ENCODE assay signal across 14 cellular contexts in the genomic region with DNA sequence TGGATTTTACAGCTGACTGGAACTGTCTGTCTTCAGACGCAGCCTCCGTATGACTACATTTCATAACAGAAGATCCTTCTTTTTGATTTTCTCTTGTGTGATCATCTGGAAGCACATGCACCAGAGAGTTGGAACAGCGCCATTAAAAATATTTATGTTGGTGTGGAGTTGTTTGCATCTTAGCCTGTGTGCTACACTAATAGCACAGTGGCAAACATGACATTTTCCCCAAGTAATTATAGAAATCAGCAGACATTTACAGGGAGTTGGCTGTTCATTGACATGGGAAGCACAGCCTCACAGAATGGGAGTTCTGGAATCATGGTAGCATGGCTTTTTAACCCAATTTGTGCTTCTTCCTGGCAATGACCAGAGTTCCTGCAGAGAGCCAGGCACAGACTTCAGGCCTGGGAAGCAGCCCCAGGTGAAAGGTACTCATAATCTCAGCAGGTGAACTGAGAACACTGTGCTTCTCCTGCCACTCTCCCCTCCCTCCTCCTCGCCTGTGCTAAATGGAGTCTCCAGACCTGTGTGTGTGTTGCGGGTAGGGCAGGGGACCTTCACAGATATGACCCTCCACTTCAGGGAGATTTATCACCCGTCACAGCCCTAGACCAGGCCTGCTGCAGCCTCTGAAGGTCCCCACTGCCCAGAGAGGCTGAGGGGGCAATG.
A peak's percentile ranks its signal among the peaks of the same experiment; 100 is the strongest.
DNase-seq lines count a peak whose midpoint lies in the region; ATAC-seq and TF ChIP-seq lines count a peak whose summit lies in the region.
"Had no signal": no experiment of that assay in that cellular context is flagged by ENCODE, and none has a peak within 500 bp of the region (broad histone marks: within the 10 kb centered on the region; RNA-seq: fewer than 3 reads in every experiment).

No MANE protein-coding gene starts in this region.

- H3K79me2 ChIP-seq in PC-3 (ENCODE audit: low read length) (no peaks in the 10 kb centered on the region), smooth muscle cell (ENCODE audit: low read depth) (no peaks in the 10 kb centered on the region)

- no peak overlapping the region for H3K27ac Mint-ChIP-seq in HFFc6
- H3K27ac Mint-ChIP-seq: type B pancreatic cell had no signal

- BruUV-seq in PC-3 (replicated peaks; lab: Mats Ljungman, UMichigan), result no TSS peak

- no peak overlapping the region for H3K9ac ChIP-seq in PC-3 (ENCODE audit: low read length)
- peak overlapping the region in 1 of 3 donors; percentile 34 for H3K9ac ChIP-seq in skeletal muscle tissue (ENCODE audit: low read depth in 1 of 3, low read length in 3 of 3)
- H3K9ac ChIP-seq in smooth muscle cell (ENCODE audit: low read depth), result no peak overlapping the region

- no peak overlapping the region for H3K4me3 Mint-ChIP-seq in HFFc6
- H3K4me3 Mint-ChIP-seq: type B pancreatic cell had no signal

- peak; percentile 19 to 85 (median 58) for DNase-seq in NCI-H1417 (lab: John Stamatoyannopoulos, UW)
- DNase-seq in NCI-H1417 treated with DMSO at 0.1 percent for 48 hours (lab: John Stamatoyannopoulos, UW), result no peak
- peak; percentile 40 for DNase-seq in PC-3
- peak; percentile 48 for DNase-seq in fibroblast of gingiva (ENCODE audit: low read depth)
- no peak for DNase-seq in smooth muscle cell (lab: John Stamatoyannopoulos, UW; ENCODE audit: unreplicated experiment)
- DNase-seq in HFFc6, result no peak
- no peak for DNase-seq in lower lobe of right lung
- DNase-seq: activated T-cell treated with anti-CD3 and anti-CD28 coated beads for 4 hours; effector CD8-positive, alpha-beta T cell; heart right ventricle; NCI-H1694 had no signal

- intact Hi-C loops in PC-3 (cut with micrococcal nuclease), result no loop called here
- intact Hi-C loops in lower lobe of right lung (cut with DNase I), result no loop called here

- H3K4me1 ChIP-seq in PC-3 (ENCODE audit: insufficient read depth, low read length), result no peaks in the 10 kb centered on the region
- H3K4me1 ChIP-seq in skeletal muscle tissue (ENCODE audit: control insufficient read depth in 3 of 3, insufficient read depth in 3 of 3, low read length in 3 of 3), result peaks cover 17 to 34% (median 24%) of the 10 kb centered on the region in 3 donors
- H3K4me1 ChIP-seq in smooth muscle cell (ENCODE audit: low read depth), result no peaks in the 10 kb centered on the region
- no peaks in the 10 kb centered on the region for H3K4me1 ChIP-seq in lower lobe of right lung
- H3K4me1 ChIP-seq: heart right ventricle had no signal

- no peaks in the 10 kb centered on the region for H3K9me3 Mint-ChIP-seq in HFFc6
- H3K9me3 Mint-ChIP-seq: type B pancreatic cell had no signal

- H3K36me3 ChIP-seq in PC-3 (ENCODE audit: low read depth, low read length) (no peaks in the 10 kb centered on the region), skeletal muscle tissue (ENCODE audit: control insufficient read depth in 3 of 3, insufficient read depth in 3 of 3, low read length in 3 of 3) (no peaks in the 10 kb centered on the region), smooth muscle cell (ENCODE audit: low read depth) (no peaks in the 10 kb centered on the region), lower lobe of right lung (no peaks in the 10 kb centered on the region)
- H3K36me3 ChIP-seq: heart right ventricle had no signal

- peak; percentile 33 for ATAC-seq in PC-3
- ATAC-seq in lower lobe of right lung, result no peak
- ATAC-seq: heart right ventricle, HepG2 had no signal

- POLR2A ChIA-PET in PC-3 (lab: Charles Lee; ENCODE audit: unreplicated experiment), result no interaction called here

- H3K27me3 ChIP-seq in PC-3 (ENCODE audit: low read length), result peaks cover 7% of the 10 kb centered on the region; the same call in 1 of the 2 replicates
- H3K27me3 ChIP-seq in skeletal muscle tissue (ENCODE audit: control insufficient read depth in 3 of 3, insufficient read depth in 3 of 3, low read length in 3 of 3), result no peaks in the 10 kb centered on the region
- no peaks in the 10 kb centered on the region for H3K27me3 ChIP-seq in smooth muscle cell (ENCODE audit: low read depth)
- H3K27me3 ChIP-seq in lower lobe of right lung (ENCODE audit: low read depth), result no peaks in the 10 kb centered on the region
- H3K27me3 ChIP-seq: heart right ventricle had no signal

- WGBS in smooth muscle cell (ENCODE audit: low lambda C conversion rate), result 88% methylated on average over 6 of the region's 6 CpGs

- H3K27me3 Mint-ChIP-seq in HFFc6 (ENCODE audit: insufficient read depth), result peaks cover 5% of the 10 kb centered on the region; the same call in 1 of the 2 replicates

- H3K9me2 ChIP-seq in PC-3 (replicated peaks; ENCODE audit: low read length), result no peaks in the 10 kb centered on the region

- no peak overlapping the region for H3K4me2 ChIP-seq in PC-3 (ENCODE audit: low read length)
- no peak overlapping the region for H3K4me2 ChIP-seq in smooth muscle cell

- H3F3A ChIP-seq in PC-3 (ENCODE audit: low read length, unreplicated experiment) (no peaks in the 10 kb centered on the region), smooth muscle cell (ENCODE audit: low read depth) (no peaks in the 10 kb centered on the region)

- H3K4me3 ChIP-seq in PC-3 (ENCODE audit: low read length), result no peak overlapping the region
- H3K4me3 ChIP-seq in skeletal muscle tissue (ENCODE audit: low read length in 3 of 3), result peak overlapping the region in 1 of 3 donors; percentile 5
- no peak overlapping the region for H3K4me3 ChIP-seq in smooth muscle cell
- no peak overlapping the region for H3K4me3 ChIP-seq in lower lobe of right lung
- H3K4me3 ChIP-seq: heart right ventricle had no signal

- H3K9me3 ChIP-seq in PC-3 (ENCODE audit: low read length) (no peaks in the 10 kb centered on the region), skeletal muscle tissue (ENCODE audit: control insufficient read depth in 3 of 3, low read length in 3 of 3) (no peaks in the 10 kb centered on the region), smooth muscle cell (replicated peaks; ENCODE audit: low read depth) (no peaks in the 10 kb centered on the region), lower lobe of right lung (no peaks in the 10 kb centered on the region)
- H3K9me3 ChIP-seq: heart right ventricle had no signal

- H3K36me3 Mint-ChIP-seq in HFFc6 (ENCODE audit: low read depth), result no peaks in the 10 kb centered on the region
- H3K36me3 Mint-ChIP-seq: type B pancreatic cell had no signal

- H2AFZ ChIP-seq in PC-3 (ENCODE audit: low read length), result no peak overlapping the region
- H2AFZ ChIP-seq in smooth muscle cell (ENCODE audit: low read depth), result no peak overlapping the region

- H4K20me1 ChIP-seq in PC-3 (ENCODE audit: low read length) (no peaks in the 10 kb centered on the region), smooth muscle cell (ENCODE audit: low read depth) (no peaks in the 10 kb centered on the region)

- CTCF ChIA-PET in PC-3 (lab: Charles Lee), result no interaction called here

- H3K4me1 Mint-ChIP-seq in HFFc6 (ENCODE audit: low read depth), result no peaks in the 10 kb centered on the region; the same call in 1 of the 2 replicates

- no peak for TF ChIP-seq CTCF in PC-3 (conservative IDR thresholded peaks at IDR 0.05; ENCODE audit: low read depth, low read length)
- no peak for TF ChIP-seq CTCF in smooth muscle cell (IDR thresholded peaks at IDR 0.05; ENCODE audit: borderline replicate concordance, insufficient read depth, poor library complexity, severe bottlenecking)
- TF ChIP-seq CTCF in HFFc6 (IDR thresholded peaks at IDR 0.05), result no peak
- TF ChIP-seq CTCF in lower lobe of right lung (IDR thresholded peaks at IDR 0.05), result no peak

- no peak overlapping the region for H3K27ac ChIP-seq in PC-3 (ENCODE audit: low read length)
- peak overlapping the region; percentile 57 for H3K27ac ChIP-seq in skeletal muscle tissue (ENCODE audit: low read depth, low read length)
- H3K27ac ChIP-seq in smooth muscle cell (ENCODE audit: low read depth), result no peak overlapping the region
- no peak overlapping the region for H3K27ac ChIP-seq in lower lobe of right lung
- H3K27ac ChIP-seq: heart right ventricle had no signal

Comparison
In these comparisons a context has a peak if more than half of its experiments do, and no peak if none do; other contexts are left out.
1. DNase-seq: peak in NCI-H1417 (3 of 3), PC-3 (single experiment) and fibroblast of gingiva (single experiment); none in NCI-H1417 treated with DMSO at 0.1 percent for 48 hours (single experiment), smooth muscle cell (single experiment), HFFc6 (single experiment) and lower lobe of right lung (single experiment).